10 cellular contexts compared by ENCODE assay signal in genomic region chr2:111706481-111707001, GRCh38.
DNase-seq lines count a peak whose midpoint lies in the region; ATAC-seq and TF ChIP-seq lines count a peak whose summit lies in the region.
"Had no signal": no experiment of that assay in that cellular context is flagged by ENCODE, and none has a peak within 500 bp of the region (broad histone marks: within the 10 kb centered on the region; RNA-seq: fewer than 3 reads in every experiment).

No MANE protein-coding gene starts in this region.

- 88 to 89% methylated on average over 7 to 9 of the region's 9 CpGs for WGBS in thyroid gland, 2 donors

- H3K4me3 ChIP-seq in DOHH2 (ENCODE audit: low read length) (peak overlapping the region; percentile 65), Panc1 (ENCODE audit: low read depth in 2 of 2, low read length in 2 of 2) (no peak overlapping the region), iPS-18a (ENCODE audit: low read length) (no peak overlapping the region), thyroid gland (replicated peaks in 1 of 3) (no peak overlapping the region)

- H3K79me2 ChIP-seq in DOHH2 (ENCODE audit: control insufficient read depth, low read length) = no peaks in the 10 kb centered on the region

- H3K27ac ChIP-seq in DOHH2 (ENCODE audit: low read depth, low read length) (peak overlapping the region; percentile 94), Panc1 (ENCODE audit: low read length) (peak overlapping the region; percentile 83), iPS-18a (ENCODE audit: low read length) (peak overlapping the region; percentile 68), thyroid gland (peak overlapping the region in 1 of 3 donors; percentile 63)

- TF ChIP-seq POLR2A in thyroid gland (IDR thresholded peaks at IDR 0.05) = no peak

- peak overlapping the region; percentile 84 for H3K4me2 ChIP-seq in DOHH2 (ENCODE audit: low read length)

- DNase-seq in Panc1 (ENCODE audit: low read depth, low spot score) = no peak
- DNase-seq in NCI-H1417 treated with DMSO at 0.1 percent for 48 hours (lab: John Stamatoyannopoulos, UW) = no peak
- no peak for DNase-seq in NCI-H1694 (lab: John Stamatoyannopoulos, UW)
- DNase-seq in islet precursor cell = no peak
- DNase-seq in thyroid gland = no peak
- DNase-seq: activated B cell treated with CpG ODN at 0.5 μM for 24 hours, right cardiac atrium had no signal

- peak; percentile 29 for TF ChIP-seq CTCF in DOHH2 (IDR thresholded peaks at IDR 0.05; ENCODE audit: low read depth, low read length, poor library complexity, severe bottlenecking)
- no peak for TF ChIP-seq CTCF in Panc1 (IDR thresholded peaks at IDR 0.05)
- no peak for TF ChIP-seq CTCF in thyroid gland (IDR thresholded peaks at IDR 0.05)

- POLR2A ChIA-PET in Panc1 (lab: Charles Lee) = no interaction called here

- peak overlapping the region; percentile 10 for H3K9ac ChIP-seq in iPS-18a (ENCODE audit: low read length)

- H3K9me3 ChIP-seq in DOHH2 (ENCODE audit: control insufficient read depth, insufficient read depth, low read length) = no peaks in the 10 kb centered on the region
- H3K9me3 ChIP-seq in Panc1 (ENCODE audit: control insufficient read depth, insufficient read depth, low read depth, low read length) = no peaks in the 10 kb centered on the region
- no peaks in the 10 kb centered on the region for H3K9me3 ChIP-seq in iPS-18a (ENCODE audit: control insufficient read depth, low read depth, low read length)
- no peaks in the 10 kb centered on the region for H3K9me3 ChIP-seq in thyroid gland

- ATAC-seq in GM21576 (IDR thresholded peaks at IDR 0.05; ENCODE audit: unreplicated experiment) = peak; percentile 4
- ATAC-seq in Panc1 = no peak

- H3K27me3 ChIP-seq in DOHH2 (ENCODE audit: control insufficient read depth, low read length) = no peaks in the 10 kb centered on the region
- no peaks in the 10 kb centered on the region for H3K27me3 ChIP-seq in Panc1 (ENCODE audit: control insufficient read depth, insufficient read depth, low read length)
- H3K27me3 ChIP-seq in iPS-18a (ENCODE audit: control insufficient read depth, insufficient read depth, low read length) = no peaks in the 10 kb centered on the region
- no peaks in the 10 kb centered on the region for H3K27me3 ChIP-seq in thyroid gland

- no TSS peak for BruUV-seq in Panc1 (replicated peaks; lab: Mats Ljungman, UMichigan)

- CTCF ChIA-PET in Panc1 (lab: Charles Lee) = no interaction called here

- peaks cover 13% of the 10 kb centered on the region for H3F3A ChIP-seq in DOHH2 (ENCODE audit: control insufficient read depth, insufficient read depth)

- H3K9me2 ChIP-seq in DOHH2 (replicated peaks; ENCODE audit: control insufficient read depth, low read length) = no peaks in the 10 kb centered on the region

- no peaks in the 10 kb centered on the region for H4K20me1 ChIP-seq in DOHH2 (ENCODE audit: control insufficient read depth, insufficient read depth, low read depth, low read length)

- intact Hi-C loops in Panc1 (cut with micrococcal nuclease; ENCODE audit: unreplicated experiment) = no loop called here
- intact Hi-C loops in thyroid gland (cut with DNase I) = no loop called here

- H3K36me3 ChIP-seq in DOHH2 (ENCODE audit: control insufficient read depth, low read length) (peaks cover 2% of the 10 kb centered on the region; the same call in 1 of the 2 replicates), Panc1 (ENCODE audit: control insufficient read depth, insufficient read depth, low read length) (no peaks in the 10 kb centered on the region), iPS-18a (ENCODE audit: control insufficient read depth, low read depth, low read length) (no peaks in the 10 kb centered on the region), thyroid gland (no peaks in the 10 kb centered on the region)

- in situ Hi-C loops in Panc1 (cut with HindIII; ENCODE audit: low pct_unique_long_range_greater_than_20kb, low sequenced_read_pairs) = no loop called here

- peaks cover 95% of the 10 kb centered on the region for H3K4me1 ChIP-seq in DOHH2 (ENCODE audit: control insufficient read depth, low read length)
- H3K4me1 ChIP-seq in Panc1 (ENCODE audit: control insufficient read depth, insufficient read depth, low read length) = peaks cover 37% of the 10 kb centered on the region
- peaks cover 39% of the 10 kb centered on the region for H3K4me1 ChIP-seq in iPS-18a (ENCODE audit: control insufficient read depth, low read depth, low read length)
- peaks cover 4 to 57% of the 10 kb centered on the region in 2 donors for H3K4me1 ChIP-seq in thyroid gland
